ENCODE assay signal across 8 cellular contexts in the genomic region with DNA sequence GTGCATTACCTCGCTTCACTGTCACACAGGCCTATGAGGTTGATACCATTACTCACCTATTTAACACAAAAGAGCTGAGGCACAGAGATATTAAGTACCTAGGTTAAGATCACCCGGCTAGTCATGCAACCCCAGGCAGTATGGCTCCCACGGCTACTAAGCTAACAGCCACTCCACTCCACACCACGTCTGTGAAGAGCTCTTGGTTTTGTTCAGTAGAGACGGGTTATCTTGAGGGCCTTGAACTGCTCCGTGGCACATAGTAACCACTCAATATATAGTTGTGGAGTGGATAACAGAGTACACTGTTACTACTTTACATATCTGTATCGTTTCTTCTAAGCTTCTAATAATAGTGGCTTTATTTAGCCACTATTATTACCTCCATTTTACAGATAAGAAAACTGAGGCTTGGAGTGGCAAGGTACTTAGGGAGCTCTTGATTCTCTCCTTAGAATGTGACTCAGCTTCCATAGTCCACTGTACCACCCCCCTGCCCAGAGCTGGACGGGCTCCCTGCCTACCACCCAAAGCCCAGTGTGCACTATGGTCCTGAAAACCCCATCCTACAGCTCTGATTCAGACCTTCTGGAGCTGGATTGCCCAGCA. TPM values are rescaled to one million over a fixed set of nuclear protein-coding genes. Genes with fewer than 3 reads are reported as not detected.
DNase-seq lines count a peak whose midpoint lies in the region; ATAC-seq and TF ChIP-seq lines count a peak whose summit lies in the region.

No MANE protein-coding gene starts in this region.

- H3K4me1 ChIP-seq in BLaER1 treated with 17β-estradiol and CSF1 and Interleukin-3, amounts not matched to agents 10 nM and 100 nM = peaks cover 6 to 21% (median 15%) of the 10 kb centered on the region in 10 experiments; a peak in 18 of 20 replicates
- H3K4me1 ChIP-seq in duodenal mucosa (ENCODE audit: control insufficient read depth in 1 of 2, insufficient read depth in 2 of 2, low read length in 2 of 2) = peaks cover 27% of the 10 kb centered on the region in 2 donors

- peak overlapping the region; percentile 75 to 99 (median 95) for H3K4me2 ChIP-seq in BLaER1 treated with 17β-estradiol and CSF1 and Interleukin-3, amounts not matched to agents 10 nM and 100 nM
- peak overlapping the region; percentile 39 for H3K4me2 ChIP-seq in neural cell (ENCODE audit: low read length)

- peak overlapping the region; percentile 64 to 80 (median 72) for H3K4me3 ChIP-seq in BLaER1 treated with 17β-estradiol and CSF1 and Interleukin-3, amounts not matched to agents 10 nM and 100 nM
- H3K4me3 ChIP-seq in LNCaP clone FGC (ENCODE audit: low read depth, low read length) = peak overlapping the region; percentile 67
- H3K4me3 ChIP-seq in duodenal mucosa (ENCODE audit: low read depth in 1 of 2, low read length in 2 of 2) = peak overlapping the region; percentile 78 to 85
- H3K4me3 ChIP-seq in neural cell (ENCODE audit: low read length) = peak overlapping the region; percentile 82

- peaks cover 9 to 21% (median 15%) of the 10 kb centered on the region in 11 experiments; a peak in 20 of 22 replicates for H3K27me3 ChIP-seq in BLaER1 treated with 17β-estradiol and CSF1 and Interleukin-3, amounts not matched to agents 10 nM and 100 nM
- H3K27me3 ChIP-seq in duodenal mucosa (ENCODE audit: control insufficient read depth in 1 of 2, insufficient read depth in 2 of 2, low read length in 2 of 2) (no peaks in the 10 kb centered on the region), neural cell (ENCODE audit: insufficient read depth, low read depth, low read length) (peaks cover 8% of the 10 kb centered on the region)

- peak overlapping the region; percentile 45 for H2AFZ ChIP-seq in neural cell (ENCODE audit: low read depth, low read length)

- no peak for TF ChIP-seq EP300 in neural cell (conservative IDR thresholded peaks at IDR 0.05; ENCODE audit: poor library complexity, severe bottlenecking)

- TF ChIP-seq RAD21 in neural cell (conservative IDR thresholded peaks at IDR 0.05) = no peak

- no peaks in the 10 kb centered on the region for H3K9me3 ChIP-seq in BLaER1 treated with 17β-estradiol and CSF1 and Interleukin-3, amounts not matched to agents 10 nM and 100 nM (replicated peaks in 1 of 11)
- H3K9me3 ChIP-seq in duodenal mucosa (ENCODE audit: control insufficient read depth in 1 of 2, low read length in 2 of 2) (no peaks in the 10 kb centered on the region), neural cell (ENCODE audit: low read length) (no peaks in the 10 kb centered on the region)

- H3K79me2 ChIP-seq in neural cell (replicated peaks; ENCODE audit: insufficient read depth, low read length) = no peaks in the 10 kb centered on the region

- H3K9ac ChIP-seq in BLaER1 treated with 17β-estradiol and CSF1 and Interleukin-3, amounts not matched to agents 10 nM and 100 nM = peak overlapping the region; percentile 66 to 82 (median 78)
- H3K9ac ChIP-seq in duodenal mucosa (ENCODE audit: low read depth in 1 of 2, low read length in 2 of 2) (peak overlapping the region; percentile 75 to 88), neural cell (ENCODE audit: low read length) (peak overlapping the region; percentile 73)

- no peak for ATAC-seq in left lobe of liver
- no peak for ATAC-seq in GM21360 (IDR thresholded peaks at IDR 0.05; ENCODE audit: unreplicated experiment)

- TF ChIP-seq CTCF in LNCaP clone FGC (IDR thresholded peaks at IDR 0.05; ENCODE audit: control insufficient read depth, extremely low read depth, insufficient read depth) (no peak), neural cell (IDR thresholded peaks at IDR 0.05; ENCODE audit: poor library complexity, severe bottlenecking) (no peak)

- H3F3A ChIP-seq in neural cell (ENCODE audit: insufficient read depth, low read length, poor library complexity, severe bottlenecking) = no peaks in the 10 kb centered on the region

- H3K36me3 ChIP-seq in BLaER1 treated with 17β-estradiol and CSF1 and Interleukin-3, amounts not matched to agents 10 nM and 100 nM = peaks cover 0 to 13% (median 0%) of the 10 kb centered on the region in 11 experiments; a peak in 5 of 22 replicates
- H3K36me3 ChIP-seq in duodenal mucosa (ENCODE audit: control insufficient read depth in 1 of 2, insufficient read depth in 2 of 2, low read length in 2 of 2) (no peaks in the 10 kb centered on the region), neural cell (ENCODE audit: insufficient read depth, low read length) (no peaks in the 10 kb centered on the region)

- H3K9me2 ChIP-seq in neural cell (ENCODE audit: insufficient read depth, low read length) = no peaks in the 10 kb centered on the region

- H4K20me1 ChIP-seq in BLaER1 treated with 17β-estradiol and CSF1 and Interleukin-3, amounts not matched to agents 10 nM and 100 nM = peaks cover 0 to 23% (median 0%) of the 10 kb centered on the region in 11 experiments; a peak in 5 of 22 replicates
- H4K20me1 ChIP-seq in neural cell (ENCODE audit: insufficient read depth) = no peaks in the 10 kb centered on the region

- no peak for DNase-seq in LNCaP clone FGC (ENCODE audit: low read depth)
- no peak for DNase-seq in NCI-H526 treated with DMSO at 0.1 percent for 48 hours (lab: John Stamatoyannopoulos, UW)
- DNase-seq in left lobe of liver (ENCODE audit: low spot score) = no peak
- DNase-seq in C1 segment of cervical spinal cord (lab: John Stamatoyannopoulos, UW) = no peak

- H3K27ac ChIP-seq in BLaER1 treated with 17β-estradiol and CSF1 and Interleukin-3, amounts not matched to agents 10 nM and 100 nM = peak overlapping the region in 3 of 11 experiments; percentile 42 to 63 (median 57); a peak in 6 of 22 replicates
- H3K27ac ChIP-seq in duodenal mucosa (ENCODE audit: low read depth, low read length) (peak overlapping the region; percentile 85), neural cell (ENCODE audit: low read length) (peak overlapping the region; percentile 52)

TF ChIP-seq in neural cell, 6 proteins besides CTCF, POLR2A, EP300 and RAD21:
- TF ChIP-seq POLR2AphosphoS5 (IDR thresholded peaks at IDR 0.05) (no peak), MXI1 (conservative IDR thresholded peaks at IDR 0.05; ENCODE audit: poor library complexity, severe bottlenecking) (no peak), TAF1 (IDR thresholded peaks at IDR 0.05; ENCODE audit: low read depth) (no peak), SMC3 (conservative IDR thresholded peaks at IDR 0.05; ENCODE audit: poor library complexity) (no peak), EZH2 (IDR thresholded peaks at IDR 0.05; ENCODE audit: borderline replicate concordance, insufficient read depth, low read length, poor library complexity, severe bottlenecking) (no peak)
- TF ChIP-seq, protein P1, sequence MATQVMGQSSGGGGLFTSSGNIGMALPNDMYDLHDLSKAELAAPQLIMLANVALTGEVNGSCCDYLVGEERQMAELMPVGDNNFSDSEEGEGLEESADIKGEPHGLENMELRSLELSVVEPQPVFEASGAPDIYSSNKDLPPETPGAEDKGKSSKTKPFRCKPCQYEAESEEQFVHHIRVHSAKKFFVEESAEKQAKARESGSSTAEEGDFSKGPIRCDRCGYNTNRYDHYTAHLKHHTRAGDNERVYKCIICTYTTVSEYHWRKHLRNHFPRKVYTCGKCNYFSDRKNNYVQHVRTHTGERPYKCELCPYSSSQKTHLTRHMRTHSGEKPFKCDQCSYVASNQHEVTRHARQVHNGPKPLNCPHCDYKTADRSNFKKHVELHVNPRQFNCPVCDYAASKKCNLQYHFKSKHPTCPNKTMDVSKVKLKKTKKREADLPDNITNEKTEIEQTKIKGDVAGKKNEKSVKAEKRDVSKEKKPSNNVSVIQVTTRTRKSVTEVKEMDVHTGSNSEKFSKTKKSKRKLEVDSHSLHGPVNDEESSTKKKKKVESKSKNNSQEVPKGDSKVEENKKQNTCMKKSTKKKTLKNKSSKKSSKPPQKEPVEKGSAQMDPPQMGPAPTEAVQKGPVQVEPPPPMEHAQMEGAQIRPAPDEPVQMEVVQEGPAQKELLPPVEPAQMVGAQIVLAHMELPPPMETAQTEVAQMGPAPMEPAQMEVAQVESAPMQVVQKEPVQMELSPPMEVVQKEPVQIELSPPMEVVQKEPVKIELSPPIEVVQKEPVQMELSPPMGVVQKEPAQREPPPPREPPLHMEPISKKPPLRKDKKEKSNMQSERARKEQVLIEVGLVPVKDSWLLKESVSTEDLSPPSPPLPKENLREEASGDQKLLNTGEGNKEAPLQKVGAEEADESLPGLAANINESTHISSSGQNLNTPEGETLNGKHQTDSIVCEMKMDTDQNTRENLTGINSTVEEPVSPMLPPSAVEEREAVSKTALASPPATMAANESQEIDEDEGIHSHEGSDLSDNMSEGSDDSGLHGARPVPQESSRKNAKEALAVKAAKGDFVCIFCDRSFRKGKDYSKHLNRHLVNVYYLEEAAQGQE (IDR thresholded peaks at IDR 0.05; ENCODE audit: borderline replicate concordance) = no peak
TF ChIP-seq in neural cell: peak in this region for 0.

RNA-seq across cellular contexts. Expression of a gene that starts 1.0 kb away (rescaled TPM):
- 1.9 TPM in 2 replicates for polyA plus RNA-seq in neural cell
- 3.7 and 4.9 TPM in 2 replicates for polyA minus RNA-seq in neural cell
- 3.7 TPM for total RNA-seq in left lobe of liver
